ENCODE assay signal across 8 cellular contexts in the genomic region with DNA sequence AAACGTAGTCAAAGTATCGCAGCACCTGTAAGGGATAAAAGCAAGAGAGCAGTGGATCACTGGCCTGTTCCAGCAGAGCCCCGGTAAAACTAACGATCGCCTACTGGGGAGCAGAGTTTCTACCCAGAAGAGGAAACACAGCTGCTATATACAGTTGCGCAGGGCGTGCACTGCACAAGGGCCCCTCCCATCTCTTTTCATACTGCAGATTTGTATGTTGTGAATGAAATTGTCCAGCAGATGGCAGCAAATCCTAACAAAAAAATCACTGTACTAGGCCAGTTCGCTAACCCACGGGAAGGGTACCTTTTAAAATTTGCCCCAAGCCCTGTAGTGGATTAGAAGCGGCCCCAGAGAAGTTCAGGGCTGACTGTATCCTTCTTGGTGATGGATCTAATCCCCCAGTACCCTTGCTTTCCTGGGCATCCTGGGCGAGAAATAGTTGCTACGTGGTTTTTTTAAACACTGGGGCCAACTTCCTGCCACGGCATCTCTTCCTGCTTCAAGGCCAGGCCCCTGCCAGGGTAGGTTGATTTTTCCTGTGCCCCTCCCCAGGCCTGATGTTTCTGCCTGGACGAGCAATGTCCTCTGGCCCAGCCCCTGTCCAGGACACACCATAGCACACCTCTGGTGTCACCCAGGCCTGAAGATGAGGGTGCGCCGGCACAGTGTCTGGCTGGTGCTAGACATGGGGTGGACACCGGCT.
DNase-seq lines count a peak whose midpoint lies in the region; ATAC-seq lines count a peak whose summit lies in the region.

No MANE protein-coding gene starts in this region.

- H3K4me1 ChIP-seq in GM23248 (ENCODE audit: insufficient read depth): peaks cover 4% of the 10 kb centered on the region; the same call in 1 of the 2 replicates

- no peaks in the 10 kb centered on the region for H3K9me2 ChIP-seq in GM23248 (ENCODE audit: insufficient read depth)

- H3F3A ChIP-seq in GM23248 (ENCODE audit: insufficient read depth): no peaks in the 10 kb centered on the region

- no peaks in the 10 kb centered on the region for H3K27me3 ChIP-seq in GM23248 (replicated peaks; ENCODE audit: insufficient read depth)

- ATAC-seq in left lobe of liver (peak; percentile 96), HG03520 (IDR thresholded peaks at IDR 0.05; ENCODE audit: unreplicated experiment) (no peak)

- peak overlapping the region; percentile 79 for H2AFZ ChIP-seq in GM23248

- H3K36me3 ChIP-seq in GM23248 (ENCODE audit: low read depth): no peaks in the 10 kb centered on the region

- in situ Hi-C loops in GM23248 (cut with MboI): loop anchor here (10.0 kb wide), 2 partner anchors 308 to 438 kb away; no protein-coding TSS in a partner anchor

- H4K20me1 ChIP-seq in GM23248 (ENCODE audit: insufficient read depth): no peaks in the 10 kb centered on the region

- H3K4me3 ChIP-seq in GM23248: no peak overlapping the region

- H3K9me3 ChIP-seq in GM23248 (ENCODE audit: low read depth): no peaks in the 10 kb centered on the region

- no peaks in the 10 kb centered on the region for H3K79me2 ChIP-seq in GM23248 (ENCODE audit: insufficient read depth)

- H3K4me2 ChIP-seq in GM23248 (ENCODE audit: unreplicated experiment): no peak overlapping the region

- DNase-seq in CD1c-positive myeloid dendritic cell (ENCODE audit: extremely low spot score): peak; percentile 90
- peak; percentile 81 for DNase-seq in GM23248
- DNase-seq in NCI-H2171 treated with DMSO at 0.1 percent for 48 hours (lab: John Stamatoyannopoulos, UW): peak; percentile 72
- DNase-seq in activated CD4-positive, CD25-positive, alpha-beta regulatory T cell treated with anti-CD3 and anti-CD28 coated beads, Interleukin-2, amount 50 U/mL, for 16 hours (ENCODE audit: low read depth, low spot score): peak; percentile 48
- DNase-seq in cerebellar cortex (ENCODE audit: low spot score): peak; percentile 89
- peak; percentile 52 for DNase-seq in left lobe of liver (ENCODE audit: low spot score)
- peak; percentile 24 to 43 (median 33) for DNase-seq in stimulated activated CD4-positive, alpha-beta T cell treated with anti-CD3 and anti-CD28 coated beads, TNF-alpha, amount 100 ng/mL, for 1 hour (ENCODE audit: low read depth in 3 of 3, low spot score in 1 of 3)

- 31 to 33% methylated on average over 17 of the region's 17 CpGs for whole genome bisulfite sequencing in GM23248 (ENCODE audit: low coverage in 1 of 2, low lambda C conversion rate in 2 of 2, missing lambda C conversion rate in 2 of 2), 2 experiments

- peak overlapping the region; percentile 9; the same call in 1 of the 2 replicates for H3K9ac ChIP-seq in GM23248

- H3K27ac ChIP-seq in GM23248: no peak overlapping the region

Comparison
In these comparisons a context has a peak if more than half of its experiments do, and no peak if none do; other contexts are left out.
1. DNase-seq: peak in every context shown above with its lines; median percentile 90 in CD1c-positive myeloid dendritic cell; 89 in cerebellar cortex; 81 in GM23248; 72 in NCI-H2171 treated with DMSO at 0.1 percent for 48 hours; 52 in left lobe of liver; 48 in activated CD4-positive, CD25-positive, alpha-beta regulatory T cell treated with anti-CD3 and anti-CD28 coated beads, Interleukin-2, amount 50 U/mL, for 16 hours; 33 in stimulated activated CD4-positive, alpha-beta T cell treated with anti-CD3 and anti-CD28 coated beads, TNF-alpha, amount 100 ng/mL, for 1 hour.